ENCODE assay signal across 1 cellular context in the genomic region with DNA sequence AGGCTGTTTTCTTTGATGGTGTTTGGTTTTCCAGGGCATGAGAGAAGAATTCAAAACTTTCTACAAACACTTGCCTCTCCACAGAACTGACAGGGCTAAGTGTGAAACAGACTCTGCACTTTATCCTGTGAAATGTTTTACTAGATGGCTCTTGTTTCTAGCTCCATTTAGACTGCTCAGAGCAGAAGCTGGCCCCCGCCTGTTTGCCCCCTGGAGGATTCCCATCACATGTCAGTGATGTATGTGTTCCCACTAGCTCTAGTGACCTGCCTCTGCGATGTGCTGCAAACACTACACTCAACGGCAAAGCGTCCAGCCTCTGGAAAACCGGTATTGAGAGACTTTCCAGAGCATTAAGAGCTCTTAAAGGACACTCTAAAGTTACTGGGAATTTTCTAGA.
TF ChIP-seq lines count a peak whose summit lies in the region.

No MANE protein-coding gene starts in this region.

TF ChIP-seq in GM12878, 131 proteins besides CTCF, POLR2A, EP300 and RAD21:
- TF ChIP-seq MLLT1 (IDR thresholded peaks at IDR 0.05) (no peak), ZNF24 (IDR thresholded peaks at IDR 0.05) (no peak), ZNF687 (IDR thresholded peaks at IDR 0.05) (no peak), IKZF1 (conservative IDR thresholded peaks at IDR 0.05) (no peak), RB1 (IDR thresholded peaks at IDR 0.05; ENCODE audit: borderline replicate concordance) (no peak), RFX5 (IDR thresholded peaks at IDR 0.05; ENCODE audit: low read depth, low read length) (no peak), ZNF274 (IDR thresholded peaks at IDR 0.05; ENCODE audit: insufficient read depth, insufficient read length) (no peak), SIX5 (IDR thresholded peaks at IDR 0.05; ENCODE audit: low read depth, low read length, severe bottlenecking) (no peak), NRF1 (conservative IDR thresholded peaks at IDR 0.05; ENCODE audit: low read depth, low read length) (no peak), EZH2 (IDR thresholded peaks at IDR 0.05; ENCODE audit: borderline replicate concordance, control insufficient read depth, low read depth, low read length) (no peak), CEBPB (IDR thresholded peaks at IDR 0.05; ENCODE audit: borderline replicate concordance in 1 of 2, low read depth in 2 of 2, low read length in 2 of 2) (no peak), SRF (IDR thresholded peaks at IDR 0.05; ENCODE audit: low read depth in 2 of 2, low read length in 2 of 2) (no peak), SREBF2 (IDR thresholded peaks at IDR 0.05; ENCODE audit: low read length) (no peak), EED (IDR thresholded peaks at IDR 0.05; ENCODE audit: low read depth) (no peak), SMAD5 (IDR thresholded peaks at IDR 0.05; ENCODE audit: low read depth) (no peak), RELA (IDR thresholded peaks at IDR 0.05; ENCODE audit: borderline replicate concordance, partially characterized antibody) (no peak), RUNX3 (IDR thresholded peaks at IDR 0.05; ENCODE audit: low read length) (no peak)
- TF ChIP-seq, protein P1, sequence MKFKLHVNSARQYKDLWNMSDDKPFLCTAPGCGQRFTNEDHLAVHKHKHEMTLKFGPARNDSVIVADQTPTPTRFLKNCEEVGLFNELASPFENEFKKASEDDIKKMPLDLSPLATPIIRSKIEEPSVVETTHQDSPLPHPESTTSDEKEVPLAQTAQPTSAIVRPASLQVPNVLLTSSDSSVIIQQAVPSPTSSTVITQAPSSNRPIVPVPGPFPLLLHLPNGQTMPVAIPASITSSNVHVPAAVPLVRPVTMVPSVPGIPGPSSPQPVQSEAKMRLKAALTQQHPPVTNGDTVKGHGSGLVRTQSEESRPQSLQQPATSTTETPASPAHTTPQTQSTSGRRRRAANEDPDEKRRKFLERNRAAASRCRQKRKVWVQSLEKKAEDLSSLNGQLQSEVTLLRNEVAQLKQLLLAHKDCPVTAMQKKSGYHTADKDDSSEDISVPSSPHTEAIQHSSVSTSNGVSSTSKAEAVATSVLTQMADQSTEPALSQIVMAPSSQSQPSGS (IDR thresholded peaks at IDR 0.05; ENCODE audit: low read length): no peak
